Comparison of ENCODE assay signal across 8 cellular contexts in genomic region chr3:52057806-52058099, GRCh38. TPM values are rescaled to one million over a fixed set of nuclear protein-coding genes. Genes with fewer than 3 reads are reported as not detected.
DNase-seq lines count a peak whose midpoint lies in the region; ATAC-seq and TF ChIP-seq lines count a peak whose summit lies in the region.

No MANE protein-coding gene starts in this region.

- peak overlapping the region; percentile 95 for H3K27ac Mint-ChIP-seq in dendritic cell treated with granulocyte-macrophage colony-stimulating factor and Interleukin-4, amounts not matched to agents 40 ng/mL and 50 ng/mL, for 4 days
- peak overlapping the region; percentile 92 to 93 for H3K27ac Mint-ChIP-seq in natural killer cell

- H3K4me3 ChIP-seq in AG09309 (ENCODE audit: control insufficient read depth, low read depth, low read length) (peak overlapping the region; percentile 42), Karpas-422 (ENCODE audit: low read length) (peak overlapping the region; percentile 56)

- H3K36me3 ChIP-seq in Karpas-422 (ENCODE audit: insufficient read depth, low read length) = no peaks in the 10 kb centered on the region

- H3K36me3 Mint-ChIP-seq in dendritic cell treated with granulocyte-macrophage colony-stimulating factor and Interleukin-4, amounts not matched to agents 40 ng/mL and 50 ng/mL, for 4 days (ENCODE audit: low read depth) = peaks cover 32% of the 10 kb centered on the region
- no peaks in the 10 kb centered on the region for H3K36me3 Mint-ChIP-seq in natural killer cell

- H3K79me2 ChIP-seq in Karpas-422 (ENCODE audit: low read length) = peaks cover 16% of the 10 kb centered on the region

- peak overlapping the region; percentile 74 for H3K4me3 Mint-ChIP-seq in dendritic cell treated with granulocyte-macrophage colony-stimulating factor and Interleukin-4, amounts not matched to agents 40 ng/mL and 50 ng/mL, for 4 days
- peak overlapping the region; percentile 93 for H3K4me3 Mint-ChIP-seq in natural killer cell

- intact Hi-C loops in dendritic cell treated with granulocyte-macrophage colony-stimulating factor and Interleukin-4, amounts not matched to agents 40 ng/mL and 50 ng/mL, for 4 days (cut with micrococcal nuclease) = loop anchor here (5.0 kb wide), 1 partner anchor 115 kb away; the partner anchor contains the start of genes PARP3 and RRP9
- intact Hi-C loops in natural killer cell (cut with micrococcal nuclease) = loop anchor here (1.0 to 2.0 kb wide), 2 partner anchors 97 to 115 kb away; partner anchors contain the start of genes PARP3 and POC1A

- H4K20me1 ChIP-seq in Karpas-422 (ENCODE audit: insufficient read depth, low read depth, low read length) = peaks cover 9% of the 10 kb centered on the region; the same call in 1 of the 2 replicates

- H3K9me3 Mint-ChIP-seq in dendritic cell treated with granulocyte-macrophage colony-stimulating factor and Interleukin-4, amounts not matched to agents 40 ng/mL and 50 ng/mL, for 4 days = no peaks in the 10 kb centered on the region
- H3K9me3 Mint-ChIP-seq in natural killer cell = no peaks in the 10 kb centered on the region

- peaks cover 78% of the 10 kb centered on the region for H3K4me1 Mint-ChIP-seq in dendritic cell treated with granulocyte-macrophage colony-stimulating factor and Interleukin-4, amounts not matched to agents 40 ng/mL and 50 ng/mL, for 4 days (ENCODE audit: low read depth)
- peaks cover 34 to 37% of the 10 kb centered on the region in 2 donors for H3K4me1 Mint-ChIP-seq in natural killer cell

- peaks cover 3% of the 10 kb centered on the region for H3K27me3 Mint-ChIP-seq in dendritic cell treated with granulocyte-macrophage colony-stimulating factor and Interleukin-4, amounts not matched to agents 40 ng/mL and 50 ng/mL, for 4 days
- H3K27me3 Mint-ChIP-seq in natural killer cell (ENCODE audit: low read depth in 2 of 2) = peaks cover 0 to 2% of the 10 kb centered on the region in 2 donors

- ATAC-seq in natural killer cell = no peak

- no peaks in the 10 kb centered on the region for H3K27me3 ChIP-seq in Karpas-422 (ENCODE audit: low read length)

- TF ChIP-seq CTCF in AG09309 (IDR thresholded peaks at IDR 0.05; ENCODE audit: control insufficient read depth, insufficient read depth, low read depth, low read length, missing control alignments) = no peak
- TF ChIP-seq CTCF in natural killer cell (IDR thresholded peaks at IDR 0.05) = no peak

- peak overlapping the region; percentile 62 for H3K4me2 ChIP-seq in Karpas-422 (ENCODE audit: low read depth, low read length, poor library complexity, severe bottlenecking)

- DNase-seq in AG09309 (ENCODE audit: low read depth) = no peak
- DNase-seq in Karpas-422 = no peak
- no peak for DNase-seq in natural killer cell
- no peak for DNase-seq in COLO668 (lab: John Stamatoyannopoulos, UW; ENCODE audit: unreplicated experiment)
- no peak for DNase-seq in NCI-H345 (lab: John Stamatoyannopoulos, UW)
- DNase-seq in stimulated activated CD4-positive, alpha-beta T cell treated with anti-CD3 and anti-CD28 coated beads, Interleukin-2, amount 100 ng/mL, for 48 hours = no peak
- DNase-seq in NCI-H748 treated with DMSO at 0.1 percent for 48 hours (lab: John Stamatoyannopoulos, UW) = no peak

- peaks cover 49% of the 10 kb centered on the region for H3K4me1 ChIP-seq in Karpas-422 (ENCODE audit: low read length)

- no peaks in the 10 kb centered on the region for H3K9me2 ChIP-seq in Karpas-422 (replicated peaks; ENCODE audit: insufficient read depth, low read length)

- H3K27ac ChIP-seq in Karpas-422 (ENCODE audit: low read length) = no peak overlapping the region

- peak overlapping the region; percentile 48 for H3K9ac ChIP-seq in Karpas-422 (ENCODE audit: low read length)

- no peaks in the 10 kb centered on the region for H3K9me3 ChIP-seq in Karpas-422 (ENCODE audit: low read length)

- 0 out of 2 replicates have a peak overlapping the region, but pooled peaks have one; percentile 32 for H2AFZ ChIP-seq in Karpas-422 (ENCODE audit: low read length)

RNA-seq across cellular contexts. Expression of gene DUSP7, which starts 1.4 kb away (rescaled TPM):
- total RNA-seq in Karpas-422 (2014; rRNA removed; shearing (Covaris generic); ENCODE audit: low replicate concordance) = 11.1 and 21.2 TPM in 2 replicates
- 10 to 100 TPM in 2 of 3 donors, 1 to 10 TPM in 1; 8.7 to 17.4 (median 11.6) TPM for total RNA-seq in natural killer cell
